Comparison of ENCODE assay signal across 8 cellular contexts in the genomic region with DNA sequence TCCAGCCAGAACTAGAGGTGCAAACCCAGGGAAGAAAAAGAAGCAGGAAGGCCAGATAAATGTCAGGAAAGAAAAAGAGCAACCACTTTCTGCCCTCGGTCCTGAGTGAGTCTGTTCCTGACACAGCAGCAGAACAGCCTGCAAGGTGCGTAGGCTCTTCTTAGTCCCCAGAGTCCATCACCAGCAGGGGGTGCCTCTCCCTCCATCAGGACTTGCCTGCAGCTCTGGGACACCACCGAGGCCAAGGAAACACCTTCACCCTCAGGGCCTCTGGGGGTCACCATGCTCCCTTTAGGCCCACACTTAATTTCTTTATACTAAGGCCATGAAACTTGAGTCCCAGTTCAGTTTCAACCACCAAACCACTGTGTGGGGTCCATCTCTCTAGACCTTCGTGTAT.
DNase-seq lines count a peak whose midpoint lies in the region; ATAC-seq and FAIRE-seq lines count a peak whose summit lies in the region.

No MANE protein-coding gene starts in this region.

- no peak for FAIRE-seq in HTR-8/SVneo (lab: Jason Lieb, UNC)

- peak; percentile 41 for DNase-seq in ACHN
- peak; percentile 66 for DNase-seq in ELF-1 (ENCODE audit: low read depth, low spot score)
- peak; percentile 51 for DNase-seq in NCI-H82 treated with DMSO at 0.1 percent for 48 hours (lab: John Stamatoyannopoulos, UW; ENCODE audit: unreplicated experiment)
- peak; percentile 47 for DNase-seq in germinal center (ENCODE audit: low spot score)
- no peak for DNase-seq in NCI-H1048 (lab: John Stamatoyannopoulos, UW)
- no peak for DNase-seq in activated CD4-positive, CD25-positive, alpha-beta regulatory T cell treated with anti-CD3 and anti-CD28 coated beads, Interleukin-2, amount 50 U/mL, for 72 hours
- DNase-seq in HTR-8/SVneo (ENCODE audit: insufficient read length, low spot score), result no peak

- in situ Hi-C loops in ACHN (cut with HindIII; ENCODE audit: low pct_ligation_motif_present, low pct_unique_long_range_greater_than_20kb, low sequenced_read_pairs), result no loop called here

- no peak for ATAC-seq in HG02759 (IDR thresholded peaks at IDR 0.05; ENCODE audit: unreplicated experiment)

Comparison
In these comparisons a context has a peak if more than half of its experiments do, and no peak if none do; other contexts are left out.
1. DNase-seq: peak in ACHN (single experiment), ELF-1 (single experiment), NCI-H82 treated with DMSO at 0.1 percent for 48 hours (single experiment) and germinal center (single experiment); none in NCI-H1048 (single experiment), activated CD4-positive, CD25-positive, alpha-beta regulatory T cell treated with anti-CD3 and anti-CD28 coated beads, Interleukin-2, amount 50 U/mL, for 72 hours (single experiment) and HTR-8/SVneo (single experiment).